ENCODE assay signal across 8 cellular contexts in the genomic region with DNA sequence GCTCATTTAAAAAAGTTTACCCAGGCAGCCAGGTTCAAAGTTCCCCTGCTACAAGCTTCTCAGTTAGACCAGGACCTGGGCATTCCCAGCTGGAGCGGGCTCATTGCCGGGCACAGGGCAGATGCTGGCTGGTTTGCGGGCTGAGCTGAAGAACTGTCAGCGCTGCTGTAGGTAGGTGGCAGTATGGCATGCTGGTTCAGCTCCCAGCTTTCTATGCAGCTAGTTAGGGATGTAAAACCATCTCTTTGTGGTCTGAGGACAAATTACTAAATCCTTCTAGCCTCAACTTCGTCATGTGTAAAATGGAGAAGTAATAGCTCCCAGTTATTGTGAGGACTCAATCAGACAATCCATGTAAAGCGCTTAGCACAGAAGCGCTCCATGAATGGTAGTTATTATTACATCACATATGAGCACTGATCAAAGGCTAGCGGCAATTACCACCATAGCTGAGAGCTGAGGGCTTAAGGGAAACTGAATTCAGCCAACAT. TPM values are rescaled to one million over a fixed set of nuclear protein-coding genes. Genes with fewer than 3 reads are reported as not detected.
DNase-seq lines count a peak whose midpoint lies in the region; ATAC-seq and TF ChIP-seq lines count a peak whose summit lies in the region.

No MANE protein-coding gene starts in this region.

- peaks cover 0 to 8% (median 0%) of the 10 kb centered on the region in 5 experiments for H3K9me3 Mint-ChIP-seq in brain

- H3K27me3 Mint-ChIP-seq in brain: peaks cover 29% of the 10 kb centered on the region

- peak; percentile 76 for TF ChIP-seq CTCF in brain (conservative IDR thresholded peaks at IDR 0.05)
- TF ChIP-seq CTCF in gastrocnemius medialis (IDR thresholded peaks at IDR 0.05 in 4 of 5, conservative IDR thresholded peaks at IDR 0.05 in 1 of 5): peak; percentile 67 to 84 (median 72)

- H3K36me3 Mint-ChIP-seq in brain: no peaks in the 10 kb centered on the region

- ATAC-seq in gastrocnemius medialis (peak; percentile 55 to 59), GM21515 (IDR thresholded peaks at IDR 0.05; ENCODE audit: unreplicated experiment) (no peak)

- peaks cover 32% of the 10 kb centered on the region for H3K4me1 Mint-ChIP-seq in brain

- in situ Hi-C loops in gastrocnemius medialis (cut with MboI; ENCODE audit: low sequenced_read_pairs in 4 of 4): loop anchor here (10.0 to 25.0 kb wide), 5 partner anchors 59 to 496 kb away; no protein-coding TSS in a partner anchor

- H3K4me1 ChIP-seq in gastrocnemius medialis: peaks cover 31 to 33% of the 10 kb centered on the region in 2 donors

- intact Hi-C loops in gastrocnemius medialis (cut with DNase I; ENCODE audit: low total_unique reads): loop anchor here (1.0 to 10.0 kb wide), 9 partner anchors 51 to 599 kb away; a partner anchor contains a TSS

- no peaks in the 10 kb centered on the region for H3K36me3 ChIP-seq in gastrocnemius medialis

- peak overlapping the region; percentile 85 to 94 (median 90) for H3K4me3 Mint-ChIP-seq in brain

- H3K27ac Mint-ChIP-seq in brain: peak overlapping the region; percentile 83 to 97 (median 90)

- no peaks in the 10 kb centered on the region for H3K9me3 ChIP-seq in gastrocnemius medialis

- peak overlapping the region in 1 of 4 donors; percentile 79 for H3K4me3 ChIP-seq in gastrocnemius medialis

- H3K27ac ChIP-seq in gastrocnemius medialis: peak overlapping the region; percentile 71 to 94 (median 81)

- TF ChIP-seq POLR2A in gastrocnemius medialis (IDR thresholded peaks at IDR 0.05): no peak

- DNase-seq in NCI-H2029 (lab: John Stamatoyannopoulos, UW) (peak; percentile 36), NCI-H2029 treated with DMSO at 0.1 percent for 48 hours (lab: John Stamatoyannopoulos, UW) (no peak), NCI-H1105 (lab: John Stamatoyannopoulos, UW) (peak; percentile 61), T-helper 9 cell (peak; percentile 30), hippocampal formation (lab: John Stamatoyannopoulos, UW) (peak; percentile 73 to 90), gastrocnemius medialis (peak; percentile 71 to 73)

- no peaks in the 10 kb centered on the region for H3K27me3 ChIP-seq in gastrocnemius medialis

RNA-seq across cellular contexts. Expression of a gene that starts 2.4 kb away (rescaled TPM):
- 20.2 TPM for polyA plus RNA-seq in brain (ENCODE audit: insufficient read depth, low read depth, low replicate concordance)
- 10 to 100 TPM in 1 of 4 donors, 1 to 10 TPM in 3; 3.9 to 11.1 (median 6.5) TPM for total RNA-seq in gastrocnemius medialis
